ENCODE assay signal across 27 cellular contexts in genomic region chr12:51346581-51346980, GRCh38. TPM values are rescaled to one million over a fixed set of nuclear protein-coding genes. Genes with fewer than 3 reads are reported as not detected.
"Had no signal": no experiment of that assay in that cellular context is flagged by ENCODE, and none has a peak within 500 bp of the region (broad histone marks: within the 10 kb centered on the region; RNA-seq: fewer than 3 reads in every experiment).

Gene CELA1 (minus strand): TSS chr12:51346679. CDS start chr12:51346638, 41 bp downstream.

- FAIRE-seq: endothelial cell of umbilical vein had no signal

- H3K36me3 ChIP-seq: esophagus muscularis mucosa, right atrium auricular region, tibial nerve, uterus had no signal

- H3K27ac ChIP-seq: esophagus muscularis mucosa, foreskin keratinocyte, right atrium auricular region, tibial nerve, uterus had no signal

- H3K4me1 ChIP-seq: foreskin keratinocyte, right atrium auricular region, uterus had no signal

- H3K4me3 Mint-ChIP-seq: activated CD4-positive, alpha-beta T cell treated with anti-CD3 and anti-CD28 coated beads, Interleukin-2, amount 10 ng/mL, durations not matched to agents 24 days and 14 days; activated CD8-positive, alpha-beta T cell treated with anti-CD3 and anti-CD28 coated beads for 36 hours; activated T-helper 17 cell treated with anti-CD3 and anti-CD28 coated beads, Interleukin-2, amount 50 U/mL, for 72 hours; natural killer cell treated with Interleukin-12 subunit alpha and Interleukin-12 subunit beta and Interleukin-15 and Interleukin-18, amount 100 ng/mL, for 72 hours had no signal

- H3K27me3 ChIP-seq: esophagus muscularis mucosa, foreskin keratinocyte, right atrium auricular region, tibial nerve, uterus had no signal

- H3K9me3 Mint-ChIP-seq: activated CD4-positive, alpha-beta T cell treated with anti-CD3 and anti-CD28 coated beads, Interleukin-2, amount 10 ng/mL, durations not matched to agents 24 days and 14 days; activated CD8-positive, alpha-beta T cell treated with anti-CD3 and anti-CD28 coated beads for 36 hours; activated T-helper 17 cell treated with anti-CD3 and anti-CD28 coated beads, Interleukin-2, amount 50 U/mL, for 72 hours; natural killer cell treated with Interleukin-12 subunit alpha and Interleukin-12 subunit beta and Interleukin-15 and Interleukin-18, amount 100 ng/mL, for 72 hours had no signal

- H3K9me3 ChIP-seq: esophagus muscularis mucosa, right atrium auricular region, tibial nerve, uterus had no signal

- H3K36me3 Mint-ChIP-seq: natural killer cell treated with Interleukin-12 subunit alpha and Interleukin-12 subunit beta and Interleukin-15 and Interleukin-18, amount 100 ng/mL, for 72 hours had no signal

- DNase-seq: activated CD4-positive, alpha-beta T cell treated with anti-CD3 and anti-CD28 coated beads, Interleukin-2, amount 10 ng/mL, durations not matched to agents 24 days and 14 days; activated CD8-positive, alpha-beta T cell treated with anti-CD3 and anti-CD28 coated beads for 36 hours; activated naive CD4-positive, alpha-beta T cell treated with Interleukin-2 at 50 U/mL for 16 hours; activated T-cell treated with anti-CD3 and anti-CD28 coated beads, Interleukin-2, amount 50 U/mL, for 1 hour; effector CD4-positive, alpha-beta T cell; foreskin keratinocyte; glutamatergic neuron; hypothalamus; islet precursor cell; occipital lobe; stimulated activated CD4-positive, alpha-beta T cell treated with anti-CD3 and anti-CD28 coated beads, Interleukin-12 subunit alpha, Interleukin-12 subunit beta, amount 100 ng/mL, for 4 hours; stimulated activated CD4-positive, alpha-beta T cell treated with anti-CD3 and anti-CD28 coated beads, Interleukin-1b, Interleukin-23, amount 100 ng/mL, for 48 hours; stimulated activated CD8-positive, alpha-beta memory T cell treated with anti-CD3 and anti-CD28 coated beads, Interleukin-4, amount 100 ng/mL, for 48 hours; stimulated activated naive CD4-positive, alpha-beta T cell; substantia nigra; T-helper 1 cell; T1000; uterus had no signal

- H3K4me3 ChIP-seq: esophagus muscularis mucosa, lung, right atrium auricular region, tibial nerve, uterus had no signal

- ATAC-seq: activated CD8-positive, alpha-beta T cell treated with anti-CD3 and anti-CD28 coated beads for 36 hours; activated T-helper 17 cell treated with anti-CD3 and anti-CD28 coated beads, Interleukin-2, amount 50 U/mL, for 72 hours; foreskin keratinocyte; natural killer cell treated with Interleukin-12 subunit alpha and Interleukin-12 subunit beta and Interleukin-15 and Interleukin-18, amount 100 ng/mL, for 72 hours had no signal

- H3K27me3 Mint-ChIP-seq: activated CD4-positive, alpha-beta T cell treated with anti-CD3 and anti-CD28 coated beads, Interleukin-2, amount 10 ng/mL, durations not matched to agents 24 days and 14 days; activated CD8-positive, alpha-beta T cell treated with anti-CD3 and anti-CD28 coated beads for 36 hours; activated T-helper 17 cell treated with anti-CD3 and anti-CD28 coated beads, Interleukin-2, amount 50 U/mL, for 72 hours; natural killer cell treated with Interleukin-12 subunit alpha and Interleukin-12 subunit beta and Interleukin-15 and Interleukin-18, amount 100 ng/mL, for 72 hours had no signal

- H3K4me1 Mint-ChIP-seq: activated T-helper 17 cell treated with anti-CD3 and anti-CD28 coated beads, Interleukin-2, amount 50 U/mL, for 72 hours had no signal

- H3K27ac Mint-ChIP-seq: activated CD4-positive, alpha-beta T cell treated with anti-CD3 and anti-CD28 coated beads, Interleukin-2, amount 10 ng/mL, durations not matched to agents 24 days and 14 days; activated CD8-positive, alpha-beta T cell treated with anti-CD3 and anti-CD28 coated beads for 36 hours; activated T-helper 17 cell treated with anti-CD3 and anti-CD28 coated beads, Interleukin-2, amount 50 U/mL, for 72 hours had no signal

RNA-seq across cellular contexts. Expression of gene CELA1, which starts in this region (rescaled TPM):
- total RNA-seq: activated CD4-positive, alpha-beta T cell treated with anti-CD3 and anti-CD28 coated beads, Interleukin-2, amount 10 ng/mL, durations not matched to agents 24 days and 14 days; activated T-helper 17 cell treated with anti-CD3 and anti-CD28 coated beads, Interleukin-2, amount 50 U/mL, for 72 hours; cerebellum; endothelial cell of umbilical vein; esophagus muscularis mucosa; foreskin keratinocyte; lung; occipital lobe; posterior vena cava; right atrium auricular region; tibial nerve; uterus had no signal
- polyA plus RNA-seq: endothelial cell of umbilical vein, foreskin keratinocyte had no signal
